Comparison of ENCODE assay signal across 22 cellular contexts in genomic region chr9:14538529-14538928, GRCh38.
A peak's percentile ranks its signal among the peaks of the same experiment; 100 is the strongest.
DNase-seq lines count a peak whose midpoint lies in the region; ATAC-seq, FAIRE-seq and TF ChIP-seq lines count a peak whose summit lies in the region.
"Had no signal": no experiment of that assay in that cellular context is flagged by ENCODE, and none has a peak within 500 bp of the region (broad histone marks: within the 10 kb centered on the region; RNA-seq: fewer than 3 reads in every experiment).

No MANE protein-coding gene starts in this region.

- H3K4me1 ChIP-seq in K562 (replicated peaks in 1 of 2; ENCODE audit: control insufficient read depth in 2 of 2, insufficient read depth in 2 of 2, low read length in 2 of 2) (peaks cover 11 to 24% of the 10 kb centered on the region in 2 experiments), mesendoderm (ENCODE audit: control insufficient read depth, low read depth, low read length) (peaks cover 23% of the 10 kb centered on the region), foreskin keratinocyte (no peaks in the 10 kb centered on the region)
- H3K4me1 ChIP-seq: HAP-1, SJCRH30 had no signal

- no peaks in the 10 kb centered on the region for H3K79me1 ChIP-seq in mesendoderm (ENCODE audit: low read length)

- TF ChIP-seq RAD21 in K562 (CRISPR knock-in tag; conservative IDR thresholded peaks at IDR 0.05 in 1 of 2, IDR thresholded peaks at IDR 0.05 in 1 of 2) = no peak

- H3K4me3 ChIP-seq in K562 = no peak overlapping the region
- H3K4me3 ChIP-seq in mesendoderm (ENCODE audit: low read length) = no peak overlapping the region
- H3K4me3 ChIP-seq: HAP-1, SJCRH30 had no signal

- peak overlapping the region; percentile 85 for H2AFZ ChIP-seq in K562 (ENCODE audit: low read depth, low read length)

- peak overlapping the region in 1 of 2 experiments; percentile 26; a peak in 2 of 4 replicates for H3K9ac ChIP-seq in K562 (ENCODE audit: insufficient read depth in 1 of 2, low read depth in 2 of 2, low read length in 2 of 2)
- H3K9ac ChIP-seq in mesendoderm (ENCODE audit: low read length) = no peak overlapping the region
- H3K9ac ChIP-seq: KMS-11 had no signal

- no peak for FAIRE-seq in K562 (lab: Jason Lieb, UNC)
- FAIRE-seq: RCC 7860 had no signal

- peak; percentile 58 for ATAC-seq in K562
- ATAC-seq in foreskin keratinocyte = no peak
- ATAC-seq: CD8-positive, alpha-beta T cell had no signal

- peak overlapping the region; percentile 21 for H4K5ac ChIP-seq in mesendoderm (ENCODE audit: low read length)

- no peak overlapping the region for H3K18ac ChIP-seq in mesendoderm (ENCODE audit: low read length)

- no peak overlapping the region for H2BK120ac ChIP-seq in mesendoderm (ENCODE audit: low read depth, low read length)

- H3K23ac ChIP-seq in mesendoderm (ENCODE audit: low read length) = no peak overlapping the region

- no peak overlapping the region for H4K8ac ChIP-seq in mesendoderm (ENCODE audit: low read depth, low read length)

- no peaks in the 10 kb centered on the region for H3K9me3 ChIP-seq in K562 (replicated peaks; ENCODE audit: control insufficient read depth, insufficient read depth, low read depth, low read length)
- H3K9me3 ChIP-seq: HAP-1, SJCRH30 had no signal

- intact Hi-C loops in K562 (cut with micrococcal nuclease) = no loop called here

- H3K4me2 ChIP-seq in K562 (ENCODE audit: insufficient read depth, low read length) (peak overlapping the region; percentile 12; the same call in 1 of the 2 replicates), mesendoderm (ENCODE audit: low read length) (no peak overlapping the region)
- H3K4me2 ChIP-seq: KMS-11 had no signal

- H3K27ac ChIP-seq in K562 (ENCODE audit: extremely low read depth, low read depth, low read length) = peak overlapping the region; percentile 50; the same call in 2 of the 3 replicates
- peak overlapping the region; percentile 7 for H3K27ac ChIP-seq in mesendoderm (ENCODE audit: low read depth, low read length)
- H3K27ac ChIP-seq in foreskin keratinocyte = no peak overlapping the region
- H3K27ac ChIP-seq: HL-60, KMS-11, SJCRH30 had no signal

- H3K27me3 ChIP-seq in K562 (ENCODE audit: control insufficient read depth in 2 of 2, insufficient read depth in 2 of 2, low read length in 2 of 2) (no peaks in the 10 kb centered on the region), mesendoderm (ENCODE audit: insufficient read depth, low read length, poor library complexity) (no peaks in the 10 kb centered on the region), foreskin keratinocyte (no peaks in the 10 kb centered on the region)
- H3K27me3 ChIP-seq: SJCRH30 had no signal

- TF ChIP-seq EP300 in K562 (IDR thresholded peaks at IDR 0.05; ENCODE audit: low read length) = peak; percentile 61; the same call in 1 of the 2 replicates

- H3K56ac ChIP-seq in mesendoderm (ENCODE audit: low read length) = no peak overlapping the region

- no peak overlapping the region for H2BK5ac ChIP-seq in mesendoderm (ENCODE audit: low read length)

- H3K4ac ChIP-seq in mesendoderm (ENCODE audit: low read depth, low read length) = no peak overlapping the region

- TF ChIP-seq POLR2A in K562 (conservative IDR thresholded peaks at IDR 0.05) = no peak

- TF ChIP-seq CTCF in K562 (IDR thresholded peaks at IDR 0.05 in 2 of 3, conservative IDR thresholded peaks at IDR 0.05 in 1 of 3; ENCODE audit: insufficient read depth in 2 of 3, low read depth in 1 of 3, low read length in 3 of 3) (no peak), foreskin keratinocyte (conservative IDR thresholded peaks at IDR 0.05) (no peak)

- POLR2A ChIA-PET in K562 (lab: Yijun Ruan, JAX) = interaction anchor here (1.4 to 1.6 kb wide), 2 partner anchors 9 to 15 kb away, joined by 3 read pairs; no protein-coding TSS in a partner anchor

- peak; percentile 45 for DNase-seq in ELF-1 (ENCODE audit: low read depth, low spot score)
- peak; percentile 99 for DNase-seq in NCI-H82 (lab: John Stamatoyannopoulos, UW)
- peak in 2 of 4 experiments; percentile 32 to 57 for DNase-seq in K562 (ENCODE audit: extremely low read depth in 1 of 4, low spot score in 3 of 4)
- peak; percentile 87 for DNase-seq in mesendoderm
- DNase-seq in activated effector memory CD4-positive, alpha-beta T cell treated with anti-CD3 and anti-CD28 coated beads, Interleukin-2, amount 50 U/mL, for 16 hours = no peak
- no peak for DNase-seq in NCI-H1105 (lab: John Stamatoyannopoulos, UW)
- no peak for DNase-seq in foreskin keratinocyte
- no peak for DNase-seq in cortex of kidney (lab: John Stamatoyannopoulos, UW)
- DNase-seq: AML-193; C1 segment of cervical spinal cord; CD8-positive, alpha-beta T cell; GF-D8; NCI-H1694; NCI-H2081 treated with DMSO at 0.1 percent for 48 hours; NCI-H510A treated with DMSO at 0.1 percent for 48 hours; NCI-H748 treated with DMSO at 0.1 percent for 48 hours; SJCRH30; T-helper 1 cell had no signal

- WGBS in K562 (ENCODE audit: insufficient coverage, low coverage, missing lambda C conversion rate) = 10% methylated on average over 4 of the region's 4 CpGs
- WGBS in mesendoderm (ENCODE audit: extremely low coverage, insufficient coverage, low lambda C conversion rate) = no CpG with 5 or more reads among the region's 4 CpGs

- H4K20me1 ChIP-seq in K562 (replicated peaks; ENCODE audit: control insufficient read depth, insufficient read depth, low read length) = no peaks in the 10 kb centered on the region

- H2AK5ac ChIP-seq in mesendoderm (ENCODE audit: low read length) = no peak overlapping the region

- H3K79me2 ChIP-seq in K562 (ENCODE audit: control insufficient read depth, insufficient read depth, low read length) (no peaks in the 10 kb centered on the region), mesendoderm (ENCODE audit: control insufficient read depth, insufficient read depth, low read length) (no peaks in the 10 kb centered on the region)

- CTCF ChIA-PET in K562 (lab: Yijun Ruan, JAX; ENCODE audit: low intra/inter-chr PET ratio) = no interaction called here

- H3K36me3 ChIP-seq in K562 (ENCODE audit: control insufficient read depth, insufficient read depth, low read length) (no peaks in the 10 kb centered on the region), mesendoderm (ENCODE audit: control insufficient read depth, insufficient read depth, low read length) (no peaks in the 10 kb centered on the region)
- H3K36me3 ChIP-seq: HAP-1, SJCRH30 had no signal

- no peaks in the 10 kb centered on the region for H3K9me1 ChIP-seq in K562 (ENCODE audit: control insufficient read depth, insufficient read depth, low read length)

- in situ Hi-C loops in K562 (cut with MboI) = no loop called here

- H2BK15ac ChIP-seq in mesendoderm (replicated peaks; ENCODE audit: low read depth) = no peak overlapping the region

- no TSS peak for BruUV-seq in K562 (replicated peaks; lab: Mats Ljungman, UMichigan)

TF ChIP-seq in K562, 482 proteins besides CTCF, POLR2A, EP300 and RAD21 (continues in another document):
- TF ChIP-seq ARNT (IDR thresholded peaks at IDR 0.05) (no peak), CHAMP1 (IDR thresholded peaks at IDR 0.05) (no peak), ARID1B (IDR thresholded peaks at IDR 0.05) (peak; percentile 69), SIX5 (IDR thresholded peaks at IDR 0.05; ENCODE audit: borderline replicate concordance in 1 of 2, insufficient read depth in 1 of 2, low read depth in 1 of 2, low read length in 2 of 2) (no peak), CBFA2T3 (IDR thresholded peaks at IDR 0.05) (peak; percentile 59), SFPQ (IDR thresholded peaks at IDR 0.05; ENCODE audit: low read depth, low read length) (no peak), THRA (IDR thresholded peaks at IDR 0.05) (peak; percentile 59; the same call in 1 of the 2 replicates), FOSL1 (tag; conservative IDR thresholded peaks at IDR 0.05) (0 out of 2 replicates have a peak, but pooled peaks have one; percentile 35)

Comparison
In these comparisons a context has a peak if more than half of its experiments do, and no peak if none do; other contexts are left out.
1. DNase-seq: peak in ELF-1 (single experiment), NCI-H82 (single experiment) and mesendoderm (single experiment); none in activated effector memory CD4-positive, alpha-beta T cell treated with anti-CD3 and anti-CD28 coated beads, Interleukin-2, amount 50 U/mL, for 16 hours (single experiment), NCI-H1105 (single experiment), foreskin keratinocyte (0 of 2) and cortex of kidney (single experiment).